Comparison of ENCODE assay signal across 1 cellular context in the genomic region with DNA sequence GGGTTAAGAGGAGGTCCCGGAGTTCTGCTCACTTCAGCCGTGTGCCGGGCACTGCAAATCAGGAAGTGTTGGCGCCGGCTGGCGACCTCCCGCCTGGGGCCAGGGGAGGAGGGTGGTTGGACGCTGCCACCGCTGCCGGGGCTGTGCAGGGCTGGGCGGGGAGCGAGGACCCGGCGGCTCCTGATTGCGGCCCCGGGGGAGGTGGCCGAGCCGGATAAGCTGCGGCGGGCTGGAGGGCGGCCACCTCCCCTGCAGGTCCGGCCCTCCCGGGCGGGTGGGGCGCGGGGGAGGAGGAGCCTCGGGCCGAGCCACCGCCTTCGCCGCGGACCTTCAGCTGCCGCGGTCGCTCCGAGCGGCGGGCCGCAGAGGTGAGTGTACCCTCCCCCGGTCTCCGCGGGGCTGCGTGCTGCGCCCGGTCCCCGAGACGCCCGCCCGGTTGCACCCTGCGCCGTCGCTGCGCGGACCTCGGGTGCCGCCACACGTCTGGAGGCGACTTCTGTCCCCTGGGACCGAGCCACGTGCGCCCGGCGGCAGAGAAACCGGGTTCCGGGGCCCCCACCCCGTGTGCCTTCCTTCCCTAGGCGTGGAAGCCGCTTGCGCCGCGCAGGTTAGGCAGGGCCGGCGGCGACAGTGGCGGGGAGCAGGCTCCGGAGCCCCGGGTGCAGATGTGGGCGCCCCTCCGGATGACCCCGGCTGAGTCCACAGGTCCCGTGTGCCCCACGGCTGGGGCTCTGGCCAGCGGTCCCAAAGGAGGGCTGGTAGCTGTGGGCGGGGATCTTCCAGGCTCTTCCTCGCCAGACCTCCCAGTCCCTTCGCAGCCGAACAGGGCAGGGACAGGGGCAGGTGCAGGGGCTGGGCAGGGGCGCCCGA.
A peak's percentile ranks its signal among the peaks of the same experiment; 100 is the strongest.
TF ChIP-seq lines count a peak whose summit lies in the region.

A gene with protein sequence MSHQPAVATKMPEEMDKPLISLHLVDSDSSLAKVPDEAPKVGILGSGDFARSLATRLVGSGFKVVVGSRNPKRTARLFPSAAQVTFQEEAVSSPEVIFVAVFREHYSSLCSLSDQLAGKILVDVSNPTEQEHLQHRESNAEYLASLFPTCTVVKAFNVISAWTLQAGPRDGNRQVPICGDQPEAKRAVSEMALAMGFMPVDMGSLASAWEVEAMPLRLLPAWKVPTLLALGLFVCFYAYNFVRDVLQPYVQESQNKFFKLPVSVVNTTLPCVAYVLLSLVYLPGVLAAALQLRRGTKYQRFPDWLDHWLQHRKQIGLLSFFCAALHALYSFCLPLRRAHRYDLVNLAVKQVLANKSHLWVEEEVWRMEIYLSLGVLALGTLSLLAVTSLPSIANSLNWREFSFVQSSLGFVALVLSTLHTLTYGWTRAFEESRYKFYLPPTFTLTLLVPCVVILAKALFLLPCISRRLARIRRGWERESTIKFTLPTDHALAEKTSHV (plus strand): TSS at position 314 of the 870 bp plus-strand sequence. CDS start 7,179 bp downstream, outside the sequence.

TF ChIP-seq in HepG2, 621 proteins besides CTCF, POLR2A, EP300 and RAD21 (continued from another document and continues in another):
- TF ChIP-seq, protein P1, sequence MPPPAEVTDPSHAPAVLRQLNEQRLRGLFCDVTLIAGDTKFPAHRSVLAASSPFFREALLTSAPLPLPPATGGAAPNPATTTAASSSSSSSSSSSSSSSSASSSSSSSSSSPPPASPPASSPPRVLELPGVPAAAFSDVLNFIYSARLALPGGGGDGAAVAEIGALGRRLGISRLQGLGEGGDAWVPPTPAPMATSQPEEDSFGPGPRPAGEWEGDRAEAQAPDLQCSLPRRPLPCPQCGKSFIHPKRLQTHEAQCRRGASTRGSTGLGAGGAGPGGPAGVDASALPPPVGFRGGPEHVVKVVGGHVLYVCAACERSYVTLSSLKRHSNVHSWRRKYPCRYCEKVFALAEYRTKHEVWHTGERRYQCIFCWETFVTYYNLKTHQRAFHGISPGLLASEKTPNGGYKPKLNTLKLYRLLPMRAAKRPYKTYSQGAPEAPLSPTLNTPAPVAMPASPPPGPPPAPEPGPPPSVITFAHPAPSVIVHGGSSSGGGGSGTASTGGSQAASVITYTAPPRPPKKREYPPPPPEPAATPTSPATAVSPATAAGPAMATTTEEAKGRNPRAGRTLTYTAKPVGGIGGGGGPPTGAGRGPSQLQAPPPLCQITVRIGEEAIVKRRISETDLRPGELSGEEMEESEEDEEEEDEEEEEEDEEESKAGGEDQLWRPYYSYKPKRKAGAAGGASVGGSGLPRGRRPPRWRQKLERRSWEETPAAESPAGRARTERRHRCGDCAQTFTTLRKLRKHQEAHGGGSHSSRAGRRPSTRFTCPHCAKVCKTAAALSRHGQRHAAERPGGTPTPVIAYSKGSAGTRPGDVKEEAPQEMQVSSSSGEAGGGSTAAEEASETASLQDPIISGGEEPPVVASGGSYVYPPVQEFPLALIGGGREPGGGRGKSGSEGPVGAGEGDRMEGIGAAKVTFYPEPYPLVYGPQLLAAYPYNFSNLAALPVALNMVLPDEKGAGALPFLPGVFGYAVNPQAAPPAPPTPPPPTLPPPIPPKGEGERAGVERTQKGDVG (CRISPR knock-in tag; IDR thresholded peaks at IDR 0.05; ENCODE audit: borderline replicate concordance): peak; percentile 57; the same call in 1 of the 2 replicates
- TF ChIP-seq DMAP1 (CRISPR knock-in tag; IDR thresholded peaks at IDR 0.05) (no peak), ZNF615 (CRISPR knock-in tag; IDR thresholded peaks at IDR 0.05; ENCODE audit: borderline replicate concordance) (no peak), RFXANK (CRISPR knock-in tag; IDR thresholded peaks at IDR 0.05) (no peak), ZSCAN9 (CRISPR knock-in tag; IDR thresholded peaks at IDR 0.05; ENCODE audit: borderline replicate concordance) (peak; percentile 61; the same call in 1 of the 2 replicates), SRSF9 (IDR thresholded peaks at IDR 0.05; ENCODE audit: borderline replicate concordance, insufficient read depth, low read depth, low read length, poor library complexity, severe bottlenecking) (no peak), SYNCRIP (IDR thresholded peaks at IDR 0.05; ENCODE audit: insufficient read depth, low read depth, low read length) (no peak), ZBTB38 (CRISPR knock-in tag; IDR thresholded peaks at IDR 0.05) (no peak; the same call in 1 of the 2 replicates), ZFAT (CRISPR knock-in tag; conservative IDR thresholded peaks at IDR 0.05) (no peak), ZSCAN20 (CRISPR knock-in tag; IDR thresholded peaks at IDR 0.05; ENCODE audit: borderline replicate concordance) (no peak), ZSCAN12 (CRISPR knock-in tag; IDR thresholded peaks at IDR 0.05) (no peak), REPIN1 (CRISPR knock-in tag; IDR thresholded peaks at IDR 0.05; ENCODE audit: borderline replicate concordance, low read depth) (peak; percentile 73), HOXA9 (CRISPR knock-in tag; IDR thresholded peaks at IDR 0.05; ENCODE audit: borderline replicate concordance) (no peak), RARG (CRISPR knock-in tag; IDR thresholded peaks at IDR 0.05; ENCODE audit: low read depth) (0 out of 2 replicates have a peak, but pooled peaks have one; percentile 64), ZMYM3 (CRISPR knock-in tag; IDR thresholded peaks at IDR 0.05) (no peak), CREB1 (IDR thresholded peaks at IDR 0.05) (no peak), CREB1 (CRISPR knock-in tag; IDR thresholded peaks at IDR 0.05) (no peak)
- TF ChIP-seq, protein P2, sequence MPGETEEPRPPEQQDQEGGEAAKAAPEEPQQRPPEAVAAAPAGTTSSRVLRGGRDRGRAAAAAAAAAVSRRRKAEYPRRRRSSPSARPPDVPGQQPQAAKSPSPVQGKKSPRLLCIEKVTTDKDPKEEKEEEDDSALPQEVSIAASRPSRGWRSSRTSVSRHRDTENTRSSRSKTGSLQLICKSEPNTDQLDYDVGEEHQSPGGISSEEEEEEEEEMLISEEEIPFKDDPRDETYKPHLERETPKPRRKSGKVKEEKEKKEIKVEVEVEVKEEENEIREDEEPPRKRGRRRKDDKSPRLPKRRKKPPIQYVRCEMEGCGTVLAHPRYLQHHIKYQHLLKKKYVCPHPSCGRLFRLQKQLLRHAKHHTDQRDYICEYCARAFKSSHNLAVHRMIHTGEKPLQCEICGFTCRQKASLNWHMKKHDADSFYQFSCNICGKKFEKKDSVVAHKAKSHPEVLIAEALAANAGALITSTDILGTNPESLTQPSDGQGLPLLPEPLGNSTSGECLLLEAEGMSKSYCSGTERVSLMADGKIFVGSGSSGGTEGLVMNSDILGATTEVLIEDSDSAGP (CRISPR knock-in tag; IDR thresholded peaks at IDR 0.05; ENCODE audit: borderline replicate concordance): no peak; the same call in 1 of the 2 replicates
- TF ChIP-seq, protein P3, sequence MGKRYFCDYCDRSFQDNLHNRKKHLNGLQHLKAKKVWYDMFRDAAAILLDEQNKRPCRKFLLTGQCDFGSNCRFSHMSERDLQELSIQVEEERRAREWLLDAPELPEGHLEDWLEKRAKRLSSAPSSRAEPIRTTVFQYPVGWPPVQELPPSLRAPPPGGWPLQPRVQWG (CRISPR knock-in tag; IDR thresholded peaks at IDR 0.05; ENCODE audit: borderline replicate concordance, low read depth): no peak
- TF ChIP-seq, protein P4, sequence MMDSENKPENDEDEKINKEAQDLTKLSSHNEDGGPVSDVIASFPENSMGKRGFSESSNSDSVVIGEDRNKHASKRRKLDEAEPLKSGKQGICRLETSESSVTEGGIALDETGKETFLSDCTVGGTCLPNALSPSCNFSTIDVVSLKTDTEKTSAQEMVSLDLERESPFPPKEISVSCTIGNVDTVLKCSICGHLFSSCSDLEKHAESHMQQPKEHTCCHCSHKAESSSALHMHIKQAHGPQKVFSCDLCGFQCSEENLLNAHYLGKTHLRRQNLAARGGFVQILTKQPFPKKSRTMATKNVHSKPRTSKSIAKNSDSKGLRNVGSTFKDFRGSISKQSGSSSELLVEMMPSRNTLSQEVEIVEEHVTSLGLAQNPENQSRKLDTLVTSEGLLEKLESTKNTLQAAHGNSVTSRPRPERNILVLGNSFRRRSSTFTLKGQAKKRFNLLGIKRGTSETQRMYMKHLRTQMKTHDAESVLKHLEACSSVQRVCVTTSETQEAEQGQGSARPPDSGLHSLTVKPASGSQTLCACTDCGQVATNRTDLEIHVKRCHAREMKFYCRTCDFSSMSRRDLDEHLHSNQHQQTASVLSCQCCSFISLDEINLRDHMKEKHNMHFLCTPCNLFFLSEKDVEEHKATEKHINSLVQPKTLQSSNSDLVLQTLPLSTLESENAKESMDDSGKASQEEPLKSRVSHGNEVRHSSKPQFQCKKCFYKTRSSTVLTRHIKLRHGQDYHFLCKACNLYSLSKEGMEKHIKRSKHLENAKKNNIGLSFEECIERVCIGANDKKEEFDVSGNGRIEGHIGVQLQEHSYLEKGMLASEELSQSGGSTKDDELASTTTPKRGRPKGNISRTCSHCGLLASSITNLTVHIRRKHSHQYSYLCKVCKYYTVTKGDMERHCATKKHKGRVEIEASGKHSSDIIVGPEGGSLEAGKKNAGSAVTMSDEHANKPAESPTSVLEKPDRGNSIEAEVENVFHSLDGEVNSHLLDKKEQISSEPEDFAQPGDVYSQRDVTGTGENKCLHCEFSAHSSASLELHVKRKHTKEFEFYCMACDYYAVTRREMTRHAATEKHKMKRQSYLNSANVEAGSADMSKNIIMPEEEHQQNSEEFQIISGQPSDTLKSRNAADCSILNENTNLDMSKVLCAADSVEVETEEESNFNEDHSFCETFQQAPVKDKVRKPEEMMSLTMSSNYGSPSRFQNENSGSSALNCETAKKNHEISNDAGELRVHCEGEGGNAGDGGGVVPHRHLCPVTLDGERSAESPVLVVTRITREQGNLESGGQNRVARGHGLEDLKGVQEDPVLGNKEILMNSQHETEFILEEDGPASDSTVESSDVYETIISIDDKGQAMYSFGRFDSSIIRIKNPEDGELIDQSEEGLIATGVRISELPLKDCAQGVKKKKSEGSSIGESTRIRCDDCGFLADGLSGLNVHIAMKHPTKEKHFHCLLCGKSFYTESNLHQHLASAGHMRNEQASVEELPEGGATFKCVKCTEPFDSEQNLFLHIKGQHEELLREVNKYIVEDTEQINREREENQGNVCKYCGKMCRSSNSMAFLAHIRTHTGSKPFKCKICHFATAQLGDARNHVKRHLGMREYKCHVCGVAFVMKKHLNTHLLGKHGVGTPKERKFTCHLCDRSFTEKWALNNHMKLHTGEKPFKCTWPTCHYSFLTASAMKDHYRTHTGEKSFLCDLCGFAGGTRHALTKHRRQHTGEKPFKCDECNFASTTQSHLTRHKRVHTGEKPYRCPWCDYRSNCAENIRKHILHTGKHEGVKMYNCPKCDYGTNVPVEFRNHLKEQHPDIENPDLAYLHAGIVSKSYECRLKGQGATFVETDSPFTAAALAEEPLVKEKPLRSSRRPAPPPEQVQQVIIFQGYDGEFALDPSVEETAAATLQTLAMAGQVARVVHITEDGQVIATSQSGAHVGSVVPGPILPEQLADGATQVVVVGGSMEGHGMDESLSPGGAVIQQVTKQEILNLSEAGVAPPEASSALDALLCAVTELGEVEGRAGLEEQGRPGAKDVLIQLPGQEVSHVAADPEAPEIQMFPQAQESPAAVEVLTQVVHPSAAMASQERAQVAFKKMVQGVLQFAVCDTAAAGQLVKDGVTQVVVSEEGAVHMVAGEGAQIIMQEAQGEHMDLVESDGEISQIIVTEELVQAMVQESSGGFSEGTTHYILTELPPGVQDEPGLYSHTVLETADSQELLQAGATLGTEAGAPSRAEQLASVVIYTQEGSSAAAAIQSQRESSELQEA (CRISPR knock-in tag; IDR thresholded peaks at IDR 0.05; ENCODE audit: not compliant biosample characterization): no peak
- TF ChIP-seq, protein P5, sequence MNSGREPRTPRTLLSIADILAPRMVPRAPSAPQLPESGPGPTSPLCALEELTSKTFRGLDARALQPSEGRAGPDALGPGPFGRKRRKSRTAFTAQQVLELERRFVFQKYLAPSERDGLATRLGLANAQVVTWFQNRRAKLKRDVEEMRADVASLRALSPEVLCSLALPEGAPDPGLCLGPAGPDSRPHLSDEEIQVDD (CRISPR knock-in tag; IDR thresholded peaks at IDR 0.05; ENCODE audit: borderline replicate concordance): no peak
- TF ChIP-seq, protein P6, sequence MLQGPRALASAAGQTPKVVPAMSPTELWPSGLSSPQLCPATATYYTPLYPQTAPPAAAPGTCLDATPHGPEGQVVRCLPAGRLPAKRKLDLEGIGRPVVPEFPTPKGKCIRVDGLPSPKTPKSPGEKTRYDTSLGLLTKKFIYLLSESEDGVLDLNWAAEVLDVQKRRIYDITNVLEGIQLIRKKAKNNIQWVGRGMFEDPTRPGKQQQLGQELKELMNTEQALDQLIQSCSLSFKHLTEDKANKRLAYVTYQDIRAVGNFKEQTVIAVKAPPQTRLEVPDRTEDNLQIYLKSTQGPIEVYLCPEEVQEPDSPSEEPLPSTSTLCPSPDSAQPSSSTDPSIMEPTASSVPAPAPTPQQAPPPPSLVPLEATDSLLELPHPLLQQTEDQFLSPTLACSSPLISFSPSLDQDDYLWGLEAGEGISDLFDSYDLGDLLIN (CRISPR knock-in tag; IDR thresholded peaks at IDR 0.05; ENCODE audit: borderline replicate concordance): no peak
- TF ChIP-seq, protein P7, sequence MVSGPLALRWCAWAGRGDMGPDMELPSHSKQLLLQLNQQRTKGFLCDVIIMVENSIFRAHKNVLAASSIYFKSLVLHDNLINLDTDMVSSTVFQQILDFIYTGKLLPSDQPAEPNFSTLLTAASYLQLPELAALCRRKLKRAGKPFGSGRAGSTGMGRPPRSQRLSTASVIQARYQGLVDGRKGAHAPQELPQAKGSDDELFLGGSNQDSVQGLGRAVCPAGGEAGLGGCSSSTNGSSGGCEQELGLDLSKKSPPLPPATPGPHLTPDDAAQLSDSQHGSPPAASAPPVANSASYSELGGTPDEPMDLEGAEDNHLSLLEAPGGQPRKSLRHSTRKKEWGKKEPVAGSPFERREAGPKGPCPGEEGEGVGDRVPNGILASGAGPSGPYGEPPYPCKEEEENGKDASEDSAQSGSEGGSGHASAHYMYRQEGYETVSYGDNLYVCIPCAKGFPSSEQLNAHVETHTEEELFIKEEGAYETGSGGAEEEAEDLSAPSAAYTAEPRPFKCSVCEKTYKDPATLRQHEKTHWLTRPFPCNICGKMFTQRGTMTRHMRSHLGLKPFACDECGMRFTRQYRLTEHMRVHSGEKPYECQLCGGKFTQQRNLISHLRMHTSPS (CRISPR knock-in tag; IDR thresholded peaks at IDR 0.05; ENCODE audit: low read depth): peak; percentile 25
- TF ChIP-seq, protein P8, sequence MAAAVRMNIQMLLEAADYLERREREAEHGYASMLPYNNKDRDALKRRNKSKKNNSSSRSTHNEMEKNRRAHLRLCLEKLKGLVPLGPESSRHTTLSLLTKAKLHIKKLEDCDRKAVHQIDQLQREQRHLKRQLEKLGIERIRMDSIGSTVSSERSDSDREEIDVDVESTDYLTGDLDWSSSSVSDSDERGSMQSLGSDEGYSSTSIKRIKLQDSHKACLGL (CRISPR knock-in tag; IDR thresholded peaks at IDR 0.05): peak; percentile 94
- TF ChIP-seq, protein P9, sequence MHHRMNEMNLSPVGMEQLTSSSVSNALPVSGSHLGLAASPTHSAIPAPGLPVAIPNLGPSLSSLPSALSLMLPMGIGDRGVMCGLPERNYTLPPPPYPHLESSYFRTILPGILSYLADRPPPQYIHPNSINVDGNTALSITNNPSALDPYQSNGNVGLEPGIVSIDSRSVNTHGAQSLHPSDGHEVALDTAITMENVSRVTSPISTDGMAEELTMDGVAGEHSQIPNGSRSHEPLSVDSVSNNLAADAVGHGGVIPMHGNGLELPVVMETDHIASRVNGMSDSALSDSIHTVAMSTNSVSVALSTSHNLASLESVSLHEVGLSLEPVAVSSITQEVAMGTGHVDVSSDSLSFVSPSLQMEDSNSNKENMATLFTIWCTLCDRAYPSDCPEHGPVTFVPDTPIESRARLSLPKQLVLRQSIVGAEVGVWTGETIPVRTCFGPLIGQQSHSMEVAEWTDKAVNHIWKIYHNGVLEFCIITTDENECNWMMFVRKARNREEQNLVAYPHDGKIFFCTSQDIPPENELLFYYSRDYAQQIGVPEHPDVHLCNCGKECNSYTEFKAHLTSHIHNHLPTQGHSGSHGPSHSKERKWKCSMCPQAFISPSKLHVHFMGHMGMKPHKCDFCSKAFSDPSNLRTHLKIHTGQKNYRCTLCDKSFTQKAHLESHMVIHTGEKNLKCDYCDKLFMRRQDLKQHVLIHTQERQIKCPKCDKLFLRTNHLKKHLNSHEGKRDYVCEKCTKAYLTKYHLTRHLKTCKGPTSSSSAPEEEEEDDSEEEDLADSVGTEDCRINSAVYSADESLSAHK (CRISPR knock-in tag; IDR thresholded peaks at IDR 0.05; ENCODE audit: borderline replicate concordance): no peak
